1 cellular context compared by ENCODE assay signal in the genomic region with DNA sequence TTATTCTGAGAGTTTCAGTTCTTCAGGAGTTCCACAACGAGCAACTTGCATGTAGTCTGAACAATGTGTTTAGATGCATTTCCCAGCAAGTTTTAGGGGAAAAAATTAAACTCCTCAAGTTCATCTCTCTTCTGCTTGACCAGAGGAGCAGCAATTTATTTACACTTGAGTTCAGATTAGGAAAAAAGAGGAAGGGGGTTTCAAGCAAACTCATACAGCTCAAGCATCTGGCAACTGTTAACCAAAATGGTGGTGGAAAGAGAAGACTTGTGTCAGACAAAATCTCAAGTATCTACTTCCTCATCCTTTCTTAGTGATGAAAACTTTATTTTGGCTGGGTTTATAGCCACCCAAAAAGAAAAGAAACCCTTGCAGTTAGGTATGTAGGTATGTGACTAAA.
A peak's percentile ranks its signal among the peaks of the same experiment; 100 is the strongest.
TF ChIP-seq lines count a peak whose summit lies in the region.

No MANE protein-coding gene starts in this region.

TF ChIP-seq in K562, 482 proteins besides CTCF, POLR2A, EP300 and RAD21 (continued from another document):
- TF ChIP-seq ZBTB40 (IDR thresholded peaks at IDR 0.05) (peak; percentile 50; the same call in 1 of the 2 replicates), ZBTB40 (CRISPR knock-in tag; IDR thresholded peaks at IDR 0.05) (no peak), SPI1 (IDR thresholded peaks at IDR 0.05; ENCODE audit: borderline replicate concordance, low read depth, low read length) (peak; percentile 87)
